In genomic region chr4:13892739-13893105, GRCh38 we compare ENCODE assay signal across 16 cellular contexts.
DNase-seq lines count a peak whose midpoint lies in the region; ATAC-seq and TF ChIP-seq lines count a peak whose summit lies in the region.
"Had no signal": no experiment of that assay in that cellular context is flagged by ENCODE, and none has a peak within 500 bp of the region (broad histone marks: within the 10 kb centered on the region; RNA-seq: fewer than 3 reads in every experiment).

No MANE protein-coding gene starts in this region.

- TF ChIP-seq POLR2A in GM18505 (IDR thresholded peaks at IDR 0.05; ENCODE audit: borderline replicate concordance, extremely low read depth, insufficient read depth, insufficient read length): no peak

- POLR2A ChIA-PET in activated CD8-positive, alpha-beta T cell treated with anti-CD3 and anti-CD28 coated beads, Interleukin-2, amount 10 ng/mL, durations not matched to agents 7 days and 5 days (lab: Charles Lee): no interaction called here

- H3K27me3 Mint-ChIP-seq in activated T-cell treated with anti-CD3 and anti-CD28 coated beads, Interleukin-2, amount 50 U/mL, for 24 hours: no peaks in the 10 kb centered on the region
- no peaks in the 10 kb centered on the region for H3K27me3 Mint-ChIP-seq in activated T-cell treated with anti-CD3 and anti-CD28 coated beads, Interleukin-2, amount 50 U/mL, for 4 hours (ENCODE audit: low read depth)
- H3K27me3 Mint-ChIP-seq in type B pancreatic cell: no peaks in the 10 kb centered on the region
- H3K27me3 Mint-ChIP-seq in activated CD8-positive, alpha-beta T cell treated with anti-CD3 and anti-CD28 coated beads, Interleukin-2, amount 10 ng/mL, durations not matched to agents 7 days and 5 days (ENCODE audit: low read depth): no peaks in the 10 kb centered on the region

- H3K4me3 Mint-ChIP-seq in activated T-cell treated with anti-CD3 and anti-CD28 coated beads, Interleukin-2, amount 50 U/mL, for 24 hours: no peak overlapping the region
- H3K4me3 Mint-ChIP-seq in activated T-cell treated with anti-CD3 and anti-CD28 coated beads, Interleukin-2, amount 50 U/mL, for 4 hours: no peak overlapping the region
- H3K4me3 Mint-ChIP-seq in type B pancreatic cell: peak overlapping the region; percentile 37
- H3K4me3 Mint-ChIP-seq in activated CD8-positive, alpha-beta T cell treated with anti-CD3 and anti-CD28 coated beads, Interleukin-2, amount 10 ng/mL, durations not matched to agents 7 days and 5 days: no peak overlapping the region
- H3K4me3 Mint-ChIP-seq: T-helper 1 cell treated with Interleukin-12 subunit alpha and Interleukin-12 subunit beta and Interleukin-4 antibody, amounts not matched to agents 30 μg/mL and 1 μg/mL, for 36 hours had no signal

- ATAC-seq in activated T-cell treated with anti-CD3 and anti-CD28 coated beads, Interleukin-2, amount 50 U/mL, for 4 hours: no peak
- no peak for ATAC-seq in activated CD8-positive, alpha-beta T cell treated with anti-CD3 and anti-CD28 coated beads, Interleukin-2, amount 10 ng/mL, durations not matched to agents 7 days and 5 days
- ATAC-seq in GM18505 (IDR thresholded peaks at IDR 0.05; ENCODE audit: unreplicated experiment) (no peak), GM19351 (IDR thresholded peaks at IDR 0.05; ENCODE audit: unreplicated experiment) (no peak)
- ATAC-seq: HepG2 had no signal

- no peak for TF ChIP-seq CTCF in astrocyte of the spinal cord (IDR thresholded peaks at IDR 0.05; ENCODE audit: low read depth, low read length)
- TF ChIP-seq CTCF in type B pancreatic cell (conservative IDR thresholded peaks at IDR 0.05): no peak

- CTCF ChIA-PET in activated CD8-positive, alpha-beta T cell treated with anti-CD3 and anti-CD28 coated beads, Interleukin-2, amount 10 ng/mL, durations not matched to agents 7 days and 5 days (lab: Charles Lee): no interaction called here

- in situ Hi-C loops in astrocyte of the spinal cord (cut with HindIII; ENCODE audit: low sequenced_read_pairs): no loop called here

- no peak for DNase-seq in activated T-cell treated with anti-CD3 and anti-CD28 coated beads, Interleukin-2, amount 50 U/mL, for 24 hours
- no peak for DNase-seq in activated T-cell treated with anti-CD3 and anti-CD28 coated beads, Interleukin-2, amount 50 U/mL, for 4 hours
- DNase-seq in astrocyte of the spinal cord (ENCODE audit: low read depth, low spot score) (peak; percentile 83), kidney tubule cell (ENCODE audit: low spot score) (peak; percentile 53), type B pancreatic cell (ENCODE audit: extremely low spot score, unreplicated experiment) (no peak)
- no peak for DNase-seq in activated CD8-positive, alpha-beta T cell treated with anti-CD3 and anti-CD28 coated beads, Interleukin-2, amount 10 ng/mL, durations not matched to agents 7 days and 5 days
- DNase-seq: activated CD4-positive, alpha-beta T cell treated with anti-CD3 and anti-CD28 coated beads, Interleukin-2, amount 50 U/mL, for 48 hours; NCI-H1105; NCI-H2227 treated with DMSO at 0.1 percent for 48 hours; thyroid gland had no signal

- no peaks in the 10 kb centered on the region for H3K36me3 Mint-ChIP-seq in activated T-cell treated with anti-CD3 and anti-CD28 coated beads, Interleukin-2, amount 50 U/mL, for 24 hours (ENCODE audit: low read depth)
- H3K36me3 Mint-ChIP-seq in activated T-cell treated with anti-CD3 and anti-CD28 coated beads, Interleukin-2, amount 50 U/mL, for 4 hours (ENCODE audit: insufficient read depth): no peaks in the 10 kb centered on the region
- no peaks in the 10 kb centered on the region for H3K36me3 Mint-ChIP-seq in type B pancreatic cell
- no peaks in the 10 kb centered on the region for H3K36me3 Mint-ChIP-seq in activated CD8-positive, alpha-beta T cell treated with anti-CD3 and anti-CD28 coated beads, Interleukin-2, amount 10 ng/mL, durations not matched to agents 7 days and 5 days (ENCODE audit: low read depth)

- peaks cover 13% of the 10 kb centered on the region for H3K4me1 Mint-ChIP-seq in activated T-cell treated with anti-CD3 and anti-CD28 coated beads, Interleukin-2, amount 50 U/mL, for 24 hours (ENCODE audit: low read depth)
- H3K4me1 Mint-ChIP-seq in activated T-cell treated with anti-CD3 and anti-CD28 coated beads, Interleukin-2, amount 50 U/mL, for 4 hours (ENCODE audit: low read depth): no peaks in the 10 kb centered on the region
- peaks cover 12% of the 10 kb centered on the region for H3K4me1 Mint-ChIP-seq in type B pancreatic cell (ENCODE audit: unreplicated experiment)
- H3K4me1 Mint-ChIP-seq in activated CD8-positive, alpha-beta T cell treated with anti-CD3 and anti-CD28 coated beads, Interleukin-2, amount 10 ng/mL, durations not matched to agents 7 days and 5 days (ENCODE audit: low read depth): no peaks in the 10 kb centered on the region

- H3K9me3 Mint-ChIP-seq in activated T-cell treated with anti-CD3 and anti-CD28 coated beads, Interleukin-2, amount 50 U/mL, for 24 hours: no peaks in the 10 kb centered on the region
- H3K9me3 Mint-ChIP-seq in activated T-cell treated with anti-CD3 and anti-CD28 coated beads, Interleukin-2, amount 50 U/mL, for 4 hours: peaks cover 3% of the 10 kb centered on the region
- H3K9me3 Mint-ChIP-seq in type B pancreatic cell: no peaks in the 10 kb centered on the region
- no peaks in the 10 kb centered on the region for H3K9me3 Mint-ChIP-seq in activated CD8-positive, alpha-beta T cell treated with anti-CD3 and anti-CD28 coated beads, Interleukin-2, amount 10 ng/mL, durations not matched to agents 7 days and 5 days (ENCODE audit: insufficient read depth)
- H3K9me3 Mint-ChIP-seq: activated T-helper 2 cell treated with anti-CD3 and anti-CD28 coated beads, Interferon-gamma antibody, Interleukin-2, Interleukin-4, amounts not matched to agents 10 μg/mL and 5 μg/mL and 100 μg/mL, durations not matched to agents 14 hours and 24 hours and 36 hours; T-helper 1 cell treated with Interleukin-12 subunit alpha and Interleukin-12 subunit beta and Interleukin-4 antibody, amounts not matched to agents 30 μg/mL and 1 μg/mL, for 36 hours had no signal

- H3K27ac Mint-ChIP-seq in activated T-cell treated with anti-CD3 and anti-CD28 coated beads, Interleukin-2, amount 50 U/mL, for 24 hours: peak overlapping the region; percentile 63
- H3K27ac Mint-ChIP-seq in type B pancreatic cell: peak overlapping the region; percentile 82
- no peak overlapping the region for H3K27ac Mint-ChIP-seq in activated CD8-positive, alpha-beta T cell treated with anti-CD3 and anti-CD28 coated beads, Interleukin-2, amount 10 ng/mL, durations not matched to agents 7 days and 5 days
- H3K27ac Mint-ChIP-seq: T-helper 1 cell treated with Interleukin-12 subunit alpha and Interleukin-12 subunit beta and Interleukin-4 antibody, amounts not matched to agents 30 μg/mL and 1 μg/mL, for 36 hours had no signal

- no peak overlapping the region for H3K4me3 ChIP-seq in astrocyte of the spinal cord (ENCODE audit: low read depth, low read length)
- H3K4me3 ChIP-seq: cardiac muscle cell, thyroid gland had no signal

Comparison
In these comparisons a context has a peak if more than half of its experiments do, and no peak if none do; other contexts are left out.
1. DNase-seq: peak in astrocyte of the spinal cord (single experiment) and kidney tubule cell (single experiment); none in activated T-cell treated with anti-CD3 and anti-CD28 coated beads, Interleukin-2, amount 50 U/mL, for 24 hours (single experiment), activated T-cell treated with anti-CD3 and anti-CD28 coated beads, Interleukin-2, amount 50 U/mL, for 4 hours (single experiment), type B pancreatic cell (single experiment) and activated CD8-positive, alpha-beta T cell treated with anti-CD3 and anti-CD28 coated beads, Interleukin-2, amount 10 ng/mL, durations not matched to agents 7 days and 5 days (single experiment).